Comparison of ENCODE assay signal across 2 cellular contexts in the genomic region with DNA sequence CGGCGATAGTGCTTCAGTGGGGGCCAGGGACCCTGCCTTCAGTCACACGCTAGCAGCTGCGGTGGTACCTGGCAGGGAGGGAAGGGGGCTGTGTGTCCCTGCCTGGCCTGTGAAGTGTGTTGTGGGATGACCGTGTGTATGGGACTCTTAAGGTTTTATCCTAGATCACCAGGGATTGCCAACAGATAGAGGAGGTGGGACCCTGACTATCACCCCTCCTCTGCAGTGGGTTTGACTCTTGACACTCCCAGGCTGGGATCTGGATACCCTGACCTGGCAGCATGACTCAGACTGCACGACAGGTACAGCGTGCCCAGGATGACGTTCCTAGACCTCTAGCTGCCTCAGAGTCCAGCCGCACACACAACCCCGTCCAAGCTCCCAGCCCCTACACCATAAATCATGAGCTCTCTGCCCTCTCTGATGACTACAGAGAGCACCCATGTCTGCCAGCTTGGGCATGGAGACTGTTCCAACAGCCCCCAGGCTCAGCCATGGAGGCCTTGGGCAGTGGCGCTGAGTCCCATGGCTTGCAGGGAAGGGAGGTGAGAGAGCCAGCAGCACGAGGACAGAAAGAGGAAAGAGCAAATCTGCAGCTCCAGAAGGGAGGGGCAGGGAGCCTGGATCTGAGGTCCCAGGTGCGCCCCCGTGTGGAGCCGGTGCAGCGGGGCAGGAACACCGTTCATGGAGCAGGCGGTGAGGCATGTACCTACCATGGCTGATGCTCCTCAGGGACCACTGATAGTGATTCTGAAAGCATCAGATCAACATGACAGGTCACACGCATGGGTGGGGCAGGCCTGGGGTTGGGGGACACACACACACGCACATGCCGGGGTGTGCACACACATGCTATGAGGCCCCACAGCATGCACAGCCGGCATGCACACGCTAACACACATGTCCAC.
TF ChIP-seq lines count a peak whose summit lies in the region.

No MANE protein-coding gene starts in this region.

TF ChIP-seq in IMR-90, 13 proteins besides CTCF, POLR2A, EP300 and RAD21:
- TF ChIP-seq SMC3 (IDR thresholded peaks at IDR 0.05; ENCODE audit: low read depth, low read length) (peak; percentile 44; the same call in 1 of the 2 replicates), RFX5 (IDR thresholded peaks at IDR 0.05; ENCODE audit: low read depth, low read length) (no peak)

TF ChIP-seq in SK-N-SH, 30 proteins besides CTCF, POLR2A, EP300 and RAD21:
- no peak for TF ChIP-seq TEAD4 (IDR thresholded peaks at IDR 0.05; ENCODE audit: borderline replicate concordance, insufficient read depth)
- no peak for TF ChIP-seq FOSL2 (IDR thresholded peaks at IDR 0.05; ENCODE audit: borderline replicate concordance, low read depth)
- no peak for TF ChIP-seq RFX5 (IDR thresholded peaks at IDR 0.05; ENCODE audit: low read length)
- peak; percentile 37 for TF ChIP-seq SMC3 (IDR thresholded peaks at IDR 0.05; ENCODE audit: low read depth, low read length)
- TF ChIP-seq MEF2A (IDR thresholded peaks at IDR 0.05; ENCODE audit: borderline replicate concordance, low read depth), result no peak
